In the genomic region with DNA sequence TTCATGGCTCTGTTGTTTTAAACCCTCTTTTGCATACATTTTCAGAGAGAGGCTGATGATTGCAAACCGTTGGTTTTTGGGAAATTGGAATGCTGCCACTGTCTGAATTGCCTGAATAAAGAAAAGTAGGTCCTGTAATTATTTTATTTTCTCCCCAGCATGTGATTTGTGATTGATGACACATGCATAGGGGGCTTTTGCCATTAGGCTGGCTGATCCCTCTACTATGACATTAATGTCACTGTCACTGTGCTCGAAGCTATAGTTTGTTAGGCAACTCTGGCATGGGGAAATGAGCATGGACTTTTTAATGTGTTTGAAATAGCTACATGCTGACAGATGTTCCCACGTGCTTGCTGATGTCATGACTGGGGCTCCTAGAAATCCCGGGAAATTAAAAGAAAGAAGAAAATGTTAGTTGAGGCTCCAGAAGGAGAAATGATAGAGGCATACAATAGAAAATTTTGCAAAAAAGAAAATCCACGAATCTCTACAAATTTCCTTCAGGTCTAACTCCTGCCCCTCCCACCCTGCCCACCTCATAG, we compare ENCODE assay signal across 22 cellular contexts.
"Had no signal": no experiment of that assay in that cellular context is flagged by ENCODE, and none has a peak within 500 bp of the region (broad histone marks: within the 10 kb centered on the region; RNA-seq: fewer than 3 reads in every experiment).

No MANE protein-coding gene starts in this region.

- DNase-seq: activated CD4-positive, alpha-beta memory T cell treated with anti-CD3 and anti-CD28 coated beads, Interleukin-2, amount 10 ng/mL, durations not matched to agents 7 days and 5 days; activated CD4-positive, alpha-beta T cell treated with anti-CD3 and anti-CD28 coated beads, Interleukin-2, amount 10 ng/mL, durations not matched to agents 7 days and 5 days; activated CD4-positive, CD25-positive, alpha-beta regulatory T cell treated with anti-CD3 and anti-CD28 coated beads, Interleukin-2, amount 50 U/mL, for 72 hours; activated T-cell treated with anti-CD3 and anti-CD28 coated beads, Interleukin-2, amount 50 U/mL, for 4 hours; anterior cingulate cortex; dermis blood vessel endothelial cell; effector CD8-positive, alpha-beta T cell; gastrocnemius medialis; glutamatergic neuron; islet precursor cell; left cardiac atrium; naive thymus-derived CD8-positive, alpha-beta T cell; right lobe of liver; stimulated activated CD4-positive, alpha-beta T cell treated with anti-CD3 and anti-CD28 coated beads, Interleukin-2, amount 100 ng/mL, for 48 hours; stimulated activated naive CD4-positive, alpha-beta T cell treated with Interleukin-2 at 50 U/mL for 16 hours; T-helper 2 cell had no signal

- H3K36me3 Mint-ChIP-seq: activated naive CD4-positive, alpha-beta T cell treated with anti-CD3 and anti-CD28 coated beads, Interleukin-2, amount 50 U/mL, for 72 hours; naive thymus-derived CD8-positive, alpha-beta T cell; neural progenitor cell had no signal

- ATAC-seq: activated naive CD4-positive, alpha-beta T cell treated with anti-CD3 and anti-CD28 coated beads, Interleukin-2, amount 50 U/mL, for 72 hours; activated T-cell treated with anti-CD3 and anti-CD28 coated beads, Interleukin-2, amount 50 U/mL, for 4 hours; gastrocnemius medialis; left cardiac atrium; naive thymus-derived CD8-positive, alpha-beta T cell; right lobe of liver had no signal

- H3K4me1 Mint-ChIP-seq: activated CD4-positive, alpha-beta memory T cell treated with anti-CD3 and anti-CD28 coated beads, Interleukin-2, amount 10 ng/mL, durations not matched to agents 7 days and 5 days; activated CD4-positive, alpha-beta T cell treated with anti-CD3 and anti-CD28 coated beads, Interleukin-2, amount 10 ng/mL, durations not matched to agents 7 days and 5 days; central memory CD8-positive, alpha-beta T cell had no signal

- H3K4me3 ChIP-seq: gastrocnemius medialis, neural progenitor cell, right lobe of liver, tibial nerve had no signal

- H3K4me1 ChIP-seq: gastrocnemius medialis, right lobe of liver, tibial nerve had no signal

- H2AFZ ChIP-seq: neural progenitor cell had no signal

- H3K4me3 Mint-ChIP-seq: activated CD4-positive, alpha-beta memory T cell treated with anti-CD3 and anti-CD28 coated beads, Interleukin-2, amount 10 ng/mL, durations not matched to agents 7 days and 5 days; activated CD4-positive, alpha-beta T cell treated with anti-CD3 and anti-CD28 coated beads, Interleukin-2, amount 10 ng/mL, durations not matched to agents 7 days and 5 days; activated T-cell treated with anti-CD3 and anti-CD28 coated beads, Interleukin-2, amount 50 U/mL, for 4 hours; central memory CD8-positive, alpha-beta T cell; naive thymus-derived CD8-positive, alpha-beta T cell; neural progenitor cell had no signal

- H3K9me3 ChIP-seq: gastrocnemius medialis, right lobe of liver, tibial nerve had no signal

- H3K9me3 Mint-ChIP-seq: activated CD4-positive, alpha-beta memory T cell treated with anti-CD3 and anti-CD28 coated beads, Interleukin-2, amount 10 ng/mL, durations not matched to agents 7 days and 5 days; activated CD4-positive, alpha-beta T cell treated with anti-CD3 and anti-CD28 coated beads, Interleukin-2, amount 10 ng/mL, durations not matched to agents 7 days and 5 days; activated naive CD4-positive, alpha-beta T cell treated with anti-CD3 and anti-CD28 coated beads, Interleukin-2, amount 50 U/mL, for 72 hours; activated T-cell treated with anti-CD3 and anti-CD28 coated beads, Interleukin-2, amount 50 U/mL, for 4 hours; activated T-helper 2 cell treated with anti-CD3 and anti-CD28 coated beads, Interferon-gamma antibody, Interleukin-2, Interleukin-4, amounts not matched to agents 10 μg/mL and 5 μg/mL and 100 μg/mL, durations not matched to agents 14 hours and 24 hours and 36 hours; central memory CD8-positive, alpha-beta T cell; naive thymus-derived CD8-positive, alpha-beta T cell had no signal

- H3K27ac Mint-ChIP-seq: activated CD4-positive, alpha-beta memory T cell treated with anti-CD3 and anti-CD28 coated beads, Interleukin-2, amount 10 ng/mL, durations not matched to agents 7 days and 5 days; activated CD4-positive, alpha-beta T cell treated with anti-CD3 and anti-CD28 coated beads, Interleukin-2, amount 10 ng/mL, durations not matched to agents 7 days and 5 days; activated naive CD4-positive, alpha-beta T cell treated with anti-CD3 and anti-CD28 coated beads, Interleukin-2, amount 50 U/mL, for 72 hours; activated T-helper 2 cell treated with anti-CD3 and anti-CD28 coated beads, Interferon-gamma antibody, Interleukin-2, Interleukin-4, amounts not matched to agents 10 μg/mL and 5 μg/mL and 100 μg/mL, durations not matched to agents 14 hours and 24 hours and 36 hours; naive thymus-derived CD8-positive, alpha-beta T cell; neural progenitor cell had no signal

- H3K27me3 ChIP-seq: neural progenitor cell, right lobe of liver, tibial nerve had no signal

- H3K36me3 ChIP-seq: gastrocnemius medialis, neural progenitor cell, right lobe of liver, tibial nerve had no signal

- H3K9ac ChIP-seq: neural progenitor cell had no signal

- H3K27ac ChIP-seq: epithelial cell of prostate, gastrocnemius medialis, neural progenitor cell, right lobe of liver, tibial nerve had no signal
